Comparison of ENCODE assay signal across 12 cellular contexts in genomic region chr5:148268556-148268955, GRCh38.
DNase-seq lines count a peak whose midpoint lies in the region; ATAC-seq and TF ChIP-seq lines count a peak whose summit lies in the region.
"Had no signal": no experiment of that assay in that cellular context is flagged by ENCODE, and none has a peak within 500 bp of the region (broad histone marks: within the 10 kb centered on the region; RNA-seq: fewer than 3 reads in every experiment).

Gene SPINK13, plus strand, starts transcription at chr5:148268794. Its CDS starts 1,279 bp downstream, at chr5:148270073.

- no peak within 1 kb of the TSS for H3K9ac ChIP-seq in MM.1S (ENCODE audit: low read length)
- H3K9ac ChIP-seq: BLaER1 had no signal

- no peaks in the 10 kb centered on the region for H3K9me3 ChIP-seq in MM.1S (replicated peaks; ENCODE audit: insufficient read depth, low read length)

- H3K4me3 ChIP-seq in astrocyte of the spinal cord (ENCODE audit: low read depth, low read length) (no peak within 1 kb of the TSS), MM.1S (ENCODE audit: low read length) (no peak within 1 kb of the TSS)
- H3K4me3 ChIP-seq: BLaER1, GM12878 had no signal

- no peak within 1 kb of the TSS for H3K27ac ChIP-seq in MM.1S (ENCODE audit: low read length)
- H3K27ac ChIP-seq: BLaER1 had no signal

- no peak within 1 kb of the TSS for H3K4me2 ChIP-seq in MM.1S (ENCODE audit: low read depth, low read length)
- H3K4me2 ChIP-seq: BLaER1 had no signal

- H3K36me3 ChIP-seq in MM.1S (replicated peaks; ENCODE audit: insufficient read depth, low read length): no peaks in the 10 kb centered on the region
- H3K36me3 ChIP-seq: BLaER1 had no signal

- H4K20me1 ChIP-seq in MM.1S (ENCODE audit: insufficient read depth, low read length): no peaks in the 10 kb centered on the region
- H4K20me1 ChIP-seq: BLaER1 had no signal

- H2AFZ ChIP-seq in MM.1S (ENCODE audit: low read length): no peak within 1 kb of the TSS

- TF ChIP-seq CTCF in astrocyte of the spinal cord (IDR thresholded peaks at IDR 0.05; ENCODE audit: low read depth, low read length): no peak
- no peak for TF ChIP-seq CTCF in MM.1S (IDR thresholded peaks at IDR 0.05; ENCODE audit: low read length)

- H3K27me3 ChIP-seq in MM.1S (replicated peaks; ENCODE audit: insufficient read depth, low read length): no peaks in the 10 kb centered on the region
- H3K27me3 ChIP-seq: BLaER1 had no signal

- no peaks in the 10 kb centered on the region for H3K79me2 ChIP-seq in MM.1S (ENCODE audit: low read length)

- DNase-seq in AG08396 (ENCODE audit: low spot score) (peak; percentile 35), HPDE6-E6E7 (ENCODE audit: extremely low spot score) (peak; percentile 41), astrocyte of the spinal cord (ENCODE audit: low read depth, low spot score) (peak; percentile 80), islet precursor cell (peak; percentile 85), NCI-H187 treated with DMSO at 0.1 percent for 48 hours (lab: John Stamatoyannopoulos, UW) (no peak), MM.1S (no peak)
- DNase-seq in activated CD4-positive, CD25-positive, alpha-beta regulatory T cell treated with anti-CD3 and anti-CD28 coated beads, Interleukin-2, amount 50 U/mL, for 72 hours: no peak
- DNase-seq: MV-4-11, T-helper 9 cell had no signal

- no peaks in the 10 kb centered on the region for H3F3A ChIP-seq in MM.1S (ENCODE audit: insufficient read depth, low read length)

- H3K9me2 ChIP-seq in MM.1S (replicated peaks; ENCODE audit: insufficient read depth, low read length): no peaks in the 10 kb centered on the region

- H3K4me1 ChIP-seq in MM.1S (ENCODE audit: low read length): no peaks in the 10 kb centered on the region
- H3K4me1 ChIP-seq: BLaER1 had no signal

- in situ Hi-C loops in astrocyte of the spinal cord (cut with HindIII; ENCODE audit: low sequenced_read_pairs): no loop called here

- no peak for ATAC-seq in GM18873 (IDR thresholded peaks at IDR 0.05; ENCODE audit: low FRiP score, unreplicated experiment)
- ATAC-seq: GM12878 had no signal

Comparison
In these comparisons a context has a peak if more than half of its experiments do, and no peak if none do; other contexts are left out.
1. DNase-seq: peak in AG08396 (single experiment), HPDE6-E6E7 (single experiment), astrocyte of the spinal cord (single experiment) and islet precursor cell (single experiment); none in NCI-H187 treated with DMSO at 0.1 percent for 48 hours (single experiment), activated CD4-positive, CD25-positive, alpha-beta regulatory T cell treated with anti-CD3 and anti-CD28 coated beads, Interleukin-2, amount 50 U/mL, for 72 hours (single experiment) and MM.1S (single experiment).